18 cellular contexts compared by ENCODE assay signal in genomic region chr3:108159128-108159527, GRCh38.
A peak's percentile ranks its signal among the peaks of the same experiment; 100 is the strongest.
DNase-seq lines count a peak whose midpoint lies in the region; TF ChIP-seq lines count a peak whose summit lies in the region.
"Had no signal": no experiment of that assay in that cellular context is flagged by ENCODE, and none has a peak within 500 bp of the region (broad histone marks: within the 10 kb centered on the region; RNA-seq: fewer than 3 reads in every experiment).

No MANE protein-coding gene starts in this region.

- no peaks in the 10 kb centered on the region for H3K9me3 ChIP-seq in breast epithelium
- H3K9me3 ChIP-seq in mammary epithelial cell (replicated peaks; ENCODE audit: insufficient read depth, low read length) = no peaks in the 10 kb centered on the region
- H3K9me3 ChIP-seq in CD8-positive, alpha-beta memory T cell (ENCODE audit: low read length) = no peaks in the 10 kb centered on the region
- H3K9me3 ChIP-seq in mesenchymal stem cell (ENCODE audit: control insufficient read depth, low read length) = no peaks in the 10 kb centered on the region
- H3K9me3 ChIP-seq: SK-N-SH had no signal

- H3K36me3 Mint-ChIP-seq in MCF 10A (ENCODE audit: insufficient read depth, unreplicated experiment) = no peaks in the 10 kb centered on the region
- peaks cover 4 to 19% (median 5%) of the 10 kb centered on the region in 3 donors for H3K36me3 Mint-ChIP-seq in CD8-positive, alpha-beta memory T cell

- DNase-seq in MCF 10A (ENCODE audit: unreplicated experiment) = peak; percentile 23
- DNase-seq in breast epithelium (ENCODE audit: low spot score in 2 of 2) = no peak
- DNase-seq in mammary epithelial cell = peak; percentile 8
- DNase-seq in fibroblast of the aortic adventitia (ENCODE audit: low read depth) = peak; percentile 40
- DNase-seq in CD8-positive, alpha-beta memory T cell = no peak
- no peak for DNase-seq in mesenchymal stem cell
- DNase-seq in GM19240 (ENCODE audit: insufficient read length, low spot score) = no peak
- no peak for DNase-seq in KBM-7
- DNase-seq: DND-41, NCI-H1436, NCI-H2029, NCI-H2171 treated with DMSO at 0.1 percent for 48 hours, NCI-H774, Right ventricle myocardium superior, SK-N-SH had no signal

- WGBS in mammary epithelial cell (ENCODE audit: low coverage, missing lambda C conversion rate) = 100% methylated on average over 7 of the region's 7 CpGs
- WGBS in mesenchymal stem cell = 93% methylated on average over 6 of the region's 7 CpGs

- no peak overlapping the region for H2AK5ac ChIP-seq in mesenchymal stem cell (ENCODE audit: low read length, severe bottlenecking)

- no peak overlapping the region for H3K23ac ChIP-seq in mesenchymal stem cell (ENCODE audit: low read length in 2 of 2)

- H3K4me1 ChIP-seq in breast epithelium (no peaks in the 10 kb centered on the region), mammary epithelial cell (ENCODE audit: insufficient read depth, low read length) (peaks cover 10% of the 10 kb centered on the region), mesenchymal stem cell (ENCODE audit: control insufficient read depth, insufficient read depth, low read depth, low read length) (no peaks in the 10 kb centered on the region)
- H3K4me1 ChIP-seq in CD8-positive, alpha-beta memory T cell (ENCODE audit: insufficient read depth, low read length) = no peaks in the 10 kb centered on the region

- no peak overlapping the region for H2BK5ac ChIP-seq in mesenchymal stem cell (ENCODE audit: low read depth, low read length, poor library complexity, severe bottlenecking)

- no peaks in the 10 kb centered on the region for H4K20me1 ChIP-seq in mammary epithelial cell (ENCODE audit: insufficient read depth, low read length)
- H4K20me1 ChIP-seq: BLaER1 treated with 17β-estradiol and CSF1 and Interleukin-3, amounts not matched to agents 10 nM and 100 nM had no signal

- TSS peak; percentile 6 for BruUV-seq in MCF 10A (replicated peaks; lab: Mats Ljungman, UMichigan)
- BruUV-seq in mammary epithelial cell (replicated peaks; lab: Mats Ljungman, UMichigan) = no TSS peak

- H2BK120ac ChIP-seq in mesenchymal stem cell (ENCODE audit: low read depth, low read length) = no peak overlapping the region

- H3K4me3 Mint-ChIP-seq in MCF 10A (ENCODE audit: unreplicated experiment) = no peak overlapping the region
- no peak overlapping the region for H3K4me3 Mint-ChIP-seq in CD8-positive, alpha-beta memory T cell

- H3K9ac ChIP-seq in mammary epithelial cell (ENCODE audit: insufficient read depth, low read length) = no peak overlapping the region
- no peak overlapping the region for H3K9ac ChIP-seq in mesenchymal stem cell (ENCODE audit: low read length)
- H3K9ac ChIP-seq: BLaER1 treated with 17β-estradiol and CSF1 and Interleukin-3, amounts not matched to agents 10 nM and 100 nM; SK-N-SH had no signal

- H3K27ac ChIP-seq in breast epithelium = no peak overlapping the region
- H3K27ac ChIP-seq in mammary epithelial cell (ENCODE audit: insufficient read depth, low read depth, low read length) = no peak overlapping the region
- H3K27ac ChIP-seq in CD8-positive, alpha-beta memory T cell (ENCODE audit: low read depth, low read length) = no peak overlapping the region
- no peak overlapping the region for H3K27ac ChIP-seq in mesenchymal stem cell (ENCODE audit: low read length, poor library complexity, severe bottlenecking)
- H3K27ac ChIP-seq: 22Rv1 had no signal

- intact Hi-C loops in MCF 10A (cut with micrococcal nuclease) (loop anchor here (10.0 kb wide), 1 partner anchor 224 kb away; no protein-coding TSS in a partner anchor), breast epithelium (cut with DNase I; ENCODE audit: low total_unique reads) (no loop called here), mammary epithelial cell (cut with micrococcal nuclease) (no loop called here)

- POLR2A ChIA-PET in MCF 10A (lab: Yijun Ruan, JAX) = interaction anchor here (0.6 kb wide), 1 partner anchor 920 kb away, joined by 3 read pairs; no protein-coding TSS in a partner anchor
- POLR2A ChIA-PET in CD8-positive, alpha-beta memory T cell (lab: Charles Lee) = no interaction called here

- H3K14ac ChIP-seq in mesenchymal stem cell (ENCODE audit: low read length in 2 of 2) = no peak overlapping the region

- TF ChIP-seq CTCF in MCF 10A (IDR thresholded peaks at IDR 0.05; ENCODE audit: unreplicated experiment) (no peak), breast epithelium (IDR thresholded peaks at IDR 0.05) (no peak), mammary epithelial cell (conservative IDR thresholded peaks at IDR 0.05 in 1 of 2, IDR thresholded peaks at IDR 0.05 in 1 of 2; ENCODE audit: extremely low read depth in 1 of 2, insufficient read depth in 1 of 2, low read depth in 1 of 2, low read length in 2 of 2) (no peak), fibroblast of the aortic adventitia (IDR thresholded peaks at IDR 0.05; ENCODE audit: insufficient read depth, low read length) (no peak)

- no peak overlapping the region for H3K4ac ChIP-seq in mesenchymal stem cell (ENCODE audit: low read depth in 1 of 2, low read length in 2 of 2)

- no peaks in the 10 kb centered on the region for H3K36me3 ChIP-seq in breast epithelium
- no peaks in the 10 kb centered on the region for H3K36me3 ChIP-seq in mammary epithelial cell (ENCODE audit: insufficient read depth, low read length)
- H3K36me3 ChIP-seq in CD8-positive, alpha-beta memory T cell (ENCODE audit: insufficient read depth, low read length) = no peaks in the 10 kb centered on the region
- H3K36me3 ChIP-seq in mesenchymal stem cell (ENCODE audit: control insufficient read depth in 1 of 2, insufficient read depth in 2 of 2, low read depth in 1 of 2, low read length in 2 of 2) = peaks cover 3 to 16% of the 10 kb centered on the region in 2 experiments

- no peak overlapping the region for H4K8ac ChIP-seq in mesenchymal stem cell (ENCODE audit: low read length)

- no peak overlapping the region for H3K4me2 ChIP-seq in mammary epithelial cell (ENCODE audit: insufficient read depth, low read depth, low read length)
- no peak overlapping the region for H3K4me2 ChIP-seq in mesenchymal stem cell (ENCODE audit: low read length, poor library complexity, severe bottlenecking)
- H3K4me2 ChIP-seq: SK-N-SH had no signal

- CTCF ChIA-PET in MCF 10A (lab: Yijun Ruan, JAX) = interaction anchor here (0.7 kb wide), 1 partner anchor 583 kb away, joined by 4 read pairs; no protein-coding TSS in a partner anchor
- CTCF ChIA-PET in mammary epithelial cell (lab: Charles Lee; ENCODE audit: low non-redundant PET) = no interaction called here
- CTCF ChIA-PET in CD8-positive, alpha-beta memory T cell (lab: Charles Lee) = no interaction called here

- peaks cover 7% of the 10 kb centered on the region for H3K4me1 Mint-ChIP-seq in MCF 10A (ENCODE audit: insufficient read depth, unreplicated experiment)
- H3K4me1 Mint-ChIP-seq in CD8-positive, alpha-beta memory T cell = peaks cover 0 to 4% (median 0%) of the 10 kb centered on the region in 3 donors

- H3K27ac Mint-ChIP-seq in MCF 10A (ENCODE audit: low read depth, unreplicated experiment) = no peak overlapping the region
- H3K27ac Mint-ChIP-seq in CD8-positive, alpha-beta memory T cell = no peak overlapping the region

- H4K91ac ChIP-seq in mesenchymal stem cell (ENCODE audit: low read length) = no peak overlapping the region

- no peak overlapping the region for H3K18ac ChIP-seq in mesenchymal stem cell (ENCODE audit: low read depth in 1 of 2, low read length in 2 of 2)

- H3K27me3 Mint-ChIP-seq in MCF 10A (ENCODE audit: insufficient read depth, unreplicated experiment) = no peaks in the 10 kb centered on the region
- H3K27me3 Mint-ChIP-seq in CD8-positive, alpha-beta memory T cell = no peaks in the 10 kb centered on the region

- no peaks in the 10 kb centered on the region for H3K79me1 ChIP-seq in mesenchymal stem cell (replicated peaks; ENCODE audit: low read length, poor library complexity, severe bottlenecking)

- in situ Hi-C loops in mammary epithelial cell (cut with MboI; ENCODE audit: low sequenced_read_pairs in 2 of 2) = loop anchor here in 1 of 2 donors (10.0 kb wide), 1 partner anchor 246 kb away; no protein-coding TSS in a partner anchor
- in situ Hi-C loops in KBM-7 (cut with MboI; ENCODE audit: low pct_unique_long_range_greater_than_20kb, low sequenced_read_pairs) = no loop called here

- H3K27me3 ChIP-seq in breast epithelium (no peaks in the 10 kb centered on the region), mammary epithelial cell (ENCODE audit: insufficient read depth, low read length) (no peaks in the 10 kb centered on the region), mesenchymal stem cell (ENCODE audit: control insufficient read depth in 1 of 2, insufficient read depth in 1 of 2, low read length in 2 of 2) (no peaks in the 10 kb centered on the region)
- no peaks in the 10 kb centered on the region for H3K27me3 ChIP-seq in CD8-positive, alpha-beta memory T cell (ENCODE audit: insufficient read depth, low read length, poor library complexity, severe bottlenecking)
- H3K27me3 ChIP-seq: BLaER1 treated with 17β-estradiol and CSF1 and Interleukin-3, amounts not matched to agents 10 nM and 100 nM had no signal

- H2BK15ac ChIP-seq in mesenchymal stem cell (ENCODE audit: low read depth, poor library complexity, severe bottlenecking) = no peak overlapping the region

- H3K9me3 Mint-ChIP-seq in MCF 10A (ENCODE audit: unreplicated experiment) = no peaks in the 10 kb centered on the region
- H3K9me3 Mint-ChIP-seq in CD8-positive, alpha-beta memory T cell = no peaks in the 10 kb centered on the region

- dilution Hi-C loops in mammary epithelial cell (cut with HindIII; ENCODE audit: low sequenced_read_pairs) = no loop called here

- no peak overlapping the region for H2AFZ ChIP-seq in mammary epithelial cell (ENCODE audit: low read depth, low read length)
- no peak overlapping the region for H2AFZ ChIP-seq in mesenchymal stem cell (ENCODE audit: low read depth, low read length)

- H2BK12ac ChIP-seq in mesenchymal stem cell (ENCODE audit: low read length in 2 of 2) = no peak overlapping the region

- no peak for TF ChIP-seq POLR2A in breast epithelium (IDR thresholded peaks at IDR 0.05)

- H3K4me3 ChIP-seq in breast epithelium (no peak overlapping the region), mammary epithelial cell (replicated peaks in 1 of 3; ENCODE audit: insufficient read depth in 1 of 3, low read depth in 2 of 3, low read length in 3 of 3) (no peak overlapping the region), fibroblast of the aortic adventitia (ENCODE audit: low read depth, low read length) (no peak overlapping the region), mesenchymal stem cell (ENCODE audit: insufficient read depth in 1 of 2, low read depth in 1 of 2, low read length in 2 of 2) (no peak overlapping the region)
- no peak overlapping the region for H3K4me3 ChIP-seq in CD8-positive, alpha-beta memory T cell (ENCODE audit: low read length)
- H3K4me3 ChIP-seq: BLaER1 treated with 17β-estradiol and CSF1 and Interleukin-3, amounts not matched to agents 10 nM and 100 nM; K562 had no signal

- no peaks in the 10 kb centered on the region for H3K79me2 ChIP-seq in mammary epithelial cell (ENCODE audit: insufficient read depth, low read length)

Comparison
In these comparisons a context has a peak if more than half of its experiments do, and no peak if none do; other contexts are left out.
1. DNase-seq: peak in MCF 10A (single experiment), mammary epithelial cell (single experiment) and fibroblast of the aortic adventitia (single experiment); none in breast epithelium (0 of 2), CD8-positive, alpha-beta memory T cell (0 of 5), mesenchymal stem cell (single experiment), GM19240 (single experiment) and KBM-7 (single experiment).